16 cellular contexts compared by ENCODE assay signal in the genomic region with DNA sequence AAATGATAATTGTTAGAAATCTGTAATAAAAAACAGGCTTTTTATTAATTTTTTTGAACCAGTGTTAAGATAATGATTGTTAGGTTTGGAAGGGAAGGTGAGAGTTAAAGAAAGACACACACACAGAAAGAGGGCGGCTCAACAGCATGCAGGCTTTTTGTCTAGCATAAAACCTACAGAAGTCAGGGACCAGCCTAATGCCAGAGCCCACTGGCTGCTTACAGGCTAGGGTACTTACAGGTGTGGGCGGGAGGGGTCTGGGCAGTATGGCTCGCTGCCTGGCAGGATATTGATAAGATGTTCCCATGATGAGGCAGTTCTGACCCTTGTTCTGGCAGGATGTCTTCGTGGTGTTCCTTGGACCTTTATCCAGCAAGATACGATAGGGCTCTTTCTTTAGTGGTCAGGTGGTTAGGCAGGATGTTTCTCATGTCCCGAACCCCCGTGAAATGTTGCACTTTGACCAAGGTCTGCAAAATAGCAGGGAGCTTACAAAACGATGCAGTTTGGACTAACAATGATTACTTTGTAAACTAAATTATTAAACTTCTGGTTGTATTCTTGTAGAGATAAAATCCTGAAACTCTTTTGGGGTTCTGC.
DNase-seq lines count a peak whose midpoint lies in the region; ATAC-seq, FAIRE-seq and TF ChIP-seq lines count a peak whose summit lies in the region.
"Had no signal": no experiment of that assay in that cellular context is flagged by ENCODE, and none has a peak within 500 bp of the region (broad histone marks: within the 10 kb centered on the region; RNA-seq: fewer than 3 reads in every experiment).

No MANE protein-coding gene starts in this region.

- H3K27ac ChIP-seq in Peyer's patch = no peak overlapping the region
- H3K27ac ChIP-seq in naive thymus-derived CD4-positive, alpha-beta T cell (ENCODE audit: low read depth, low read length) = no peak overlapping the region
- H3K27ac ChIP-seq: PC-9 had no signal

- intact Hi-C loops in naive thymus-derived CD4-positive, alpha-beta T cell (cut with micrococcal nuclease) = no loop called here

- H3K4me3 ChIP-seq in Peyer's patch = no peak overlapping the region
- no peak overlapping the region for H3K4me3 ChIP-seq in naive thymus-derived CD4-positive, alpha-beta T cell (ENCODE audit: low read length)
- H3K4me3 ChIP-seq: PC-9 had no signal

- ATAC-seq in naive thymus-derived CD4-positive, alpha-beta T cell = no peak

- POLR2A ChIA-PET in naive thymus-derived CD4-positive, alpha-beta T cell (lab: Charles Lee) = no interaction called here

- H3K9me3 ChIP-seq in Peyer's patch = no peaks in the 10 kb centered on the region
- H3K9me3 ChIP-seq in naive thymus-derived CD4-positive, alpha-beta T cell (ENCODE audit: control insufficient read depth in 2 of 3, low read length in 3 of 3) = no peaks in the 10 kb centered on the region
- H3K9me3 ChIP-seq: Caco-2 had no signal

- CTCF ChIA-PET in naive thymus-derived CD4-positive, alpha-beta T cell (lab: Charles Lee) = no interaction called here

- H3K4me1 Mint-ChIP-seq in naive thymus-derived CD4-positive, alpha-beta T cell = peaks cover 0 to 5% (median 0%) of the 10 kb centered on the region in 7 donors

- no peaks in the 10 kb centered on the region for H3K27me3 Mint-ChIP-seq in naive thymus-derived CD4-positive, alpha-beta T cell

- H3K36me3 Mint-ChIP-seq in naive thymus-derived CD4-positive, alpha-beta T cell = peaks cover 0 to 35% (median 24%) of the 10 kb centered on the region in 5 donors

- no peak for DNase-seq in H54 (ENCODE audit: insufficient read length, low spot score)
- DNase-seq in Peyer's patch = peak in 2 of 3 donors; percentile 50 to 55
- peak; percentile 19 to 30 for DNase-seq in erythroblast (lab: John Stamatoyannopoulos, UW)
- no peak for DNase-seq in naive thymus-derived CD4-positive, alpha-beta T cell
- no peak for DNase-seq in DMS153 treated with DMSO at 0.1 percent for 48 hours (lab: John Stamatoyannopoulos, UW; ENCODE audit: unreplicated experiment)
- DNase-seq in foreskin melanocyte = no peak
- DNase-seq in NCI-H1048 (lab: John Stamatoyannopoulos, UW) = no peak
- DNase-seq in KG1 (lab: John Stamatoyannopoulos, UW) = no peak
- DNase-seq: Caco-2, DMS153, HCEC 1CT, NCI-H1436 treated with DMSO at 0.1 percent for 48 hours, NCI-H2081, NCI-H524, PC-9 had no signal

- no peak for TF ChIP-seq POLR2A in H54 (IDR thresholded peaks at IDR 0.05; ENCODE audit: low read depth, low read length)
- no peak for TF ChIP-seq POLR2A in Peyer's patch (IDR thresholded peaks at IDR 0.05)
- no peak for TF ChIP-seq POLR2A in erythroblast (IDR thresholded peaks at IDR 0.05; ENCODE audit: low read length)

- H3K27ac Mint-ChIP-seq in naive thymus-derived CD4-positive, alpha-beta T cell = peak overlapping the region in 6 of 9 donors; percentile 4 to 74 (median 36)

- H3K9me3 Mint-ChIP-seq in naive thymus-derived CD4-positive, alpha-beta T cell = peaks cover 0 to 1% (median 0%) of the 10 kb centered on the region in 11 donors

- peak; percentile 64 for FAIRE-seq in H54 (lab: Jason Lieb, UNC)
- FAIRE-seq: GM19239 had no signal

- no peaks in the 10 kb centered on the region for H3K4me1 ChIP-seq in Peyer's patch
- H3K4me1 ChIP-seq in naive thymus-derived CD4-positive, alpha-beta T cell (ENCODE audit: control insufficient read depth in 2 of 2, insufficient read depth in 2 of 2, low read length in 2 of 2) = no peaks in the 10 kb centered on the region

- H3K4me3 Mint-ChIP-seq in naive thymus-derived CD4-positive, alpha-beta T cell = no peak overlapping the region

- no peaks in the 10 kb centered on the region for H3K27me3 ChIP-seq in Peyer's patch
- H3K27me3 ChIP-seq in naive thymus-derived CD4-positive, alpha-beta T cell (ENCODE audit: control insufficient read depth in 2 of 2, insufficient read depth in 2 of 2, low read length in 2 of 2) = no peaks in the 10 kb centered on the region

- H3K36me3 ChIP-seq in Peyer's patch = peaks cover 0 to 38% (median 0%) of the 10 kb centered on the region in 3 donors
- peaks cover 0 to 47% (median 4%) of the 10 kb centered on the region in 3 experiments for H3K36me3 ChIP-seq in naive thymus-derived CD4-positive, alpha-beta T cell (ENCODE audit: control insufficient read depth in 2 of 3, insufficient read depth in 3 of 3, low read length in 3 of 3)

- no peak for TF ChIP-seq CTCF in Peyer's patch (IDR thresholded peaks at IDR 0.05)

Comparison
In these comparisons a context has a peak if more than half of its experiments do, and no peak if none do; other contexts are left out.
1. DNase-seq: peak in Peyer's patch (2 of 3) and erythroblast (2 of 2); none in H54 (single experiment), naive thymus-derived CD4-positive, alpha-beta T cell (0 of 9), DMS153 treated with DMSO at 0.1 percent for 48 hours (single experiment), foreskin melanocyte (single experiment), NCI-H1048 (single experiment) and KG1 (single experiment).